Comparison of ENCODE assay signal across 8 cellular contexts in the genomic region with DNA sequence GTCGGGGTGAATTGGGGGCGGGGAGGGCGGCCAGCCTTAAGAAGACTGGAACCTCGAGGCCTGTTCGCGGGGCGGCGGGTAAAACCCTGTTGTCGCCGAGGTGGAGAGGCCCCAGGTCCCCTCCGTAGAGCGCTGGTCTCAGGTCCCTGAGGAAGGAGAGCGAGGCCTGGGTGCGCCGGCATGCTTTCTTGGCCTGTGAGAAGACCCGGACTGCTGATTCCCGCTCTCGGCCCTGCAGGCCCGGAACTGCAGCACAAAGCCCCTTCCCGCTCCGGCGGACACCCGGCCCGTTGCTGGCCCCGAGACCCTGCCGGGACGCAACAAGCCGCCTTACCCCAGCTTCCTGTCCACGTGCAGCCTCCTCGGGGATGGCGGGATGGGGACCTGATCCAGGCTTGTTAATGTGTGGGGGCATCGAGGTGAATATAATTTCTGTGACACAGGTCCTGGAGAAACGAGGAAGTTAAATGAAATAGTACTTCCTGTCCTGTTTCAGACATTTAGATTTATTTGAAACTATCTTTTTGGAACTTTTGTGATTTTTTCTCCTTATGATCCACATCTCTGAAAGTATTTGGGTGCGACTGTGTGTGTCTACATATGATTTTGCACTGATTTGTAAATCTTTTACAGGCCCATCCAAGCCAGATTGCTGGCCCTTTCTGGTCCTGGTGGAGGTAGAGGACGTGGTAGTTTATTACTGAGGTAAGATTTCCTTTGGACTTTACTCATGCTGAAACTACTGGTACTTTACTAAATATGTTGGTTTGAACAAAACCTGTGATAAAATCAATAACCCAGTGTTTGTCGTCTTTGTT. TPM values are rescaled to one million over a fixed set of nuclear protein-coding genes. Genes with fewer than 3 reads are reported as not detected.
A peak's percentile ranks its signal among the peaks of the same experiment; 100 is the strongest.
DNase-seq lines count a peak whose midpoint lies in the region; ATAC-seq and TF ChIP-seq lines count a peak whose summit lies in the region.

No MANE protein-coding gene starts in this region.

- H3K27ac ChIP-seq in GM23338 (ENCODE audit: low read depth), result peak overlapping the region; percentile 82

- no peaks in the 10 kb centered on the region for H3K9me3 ChIP-seq in MG63

- H3K4me3 ChIP-seq in GM23338 (peak overlapping the region; percentile 69), MG63 (peak overlapping the region; percentile 91)

- no peak overlapping the region for H2AFZ ChIP-seq in GM23338

- peak overlapping the region; percentile 82 for H3K4me2 ChIP-seq in GM23338

- peaks cover 33% of the 10 kb centered on the region for H3F3A ChIP-seq in GM23338 (replicated peaks; ENCODE audit: low read depth)

- peaks cover 31% of the 10 kb centered on the region for H3K4me1 Mint-ChIP-seq in GM23338
- peaks cover 40% of the 10 kb centered on the region for H3K4me1 Mint-ChIP-seq in activated T-cell treated with anti-CD3 and anti-CD28 coated beads, Interleukin-2, amount 50 U/mL, for 4 hours (ENCODE audit: low read depth)

- H4K20me1 ChIP-seq in GM23338 (replicated peaks; ENCODE audit: insufficient read depth), result peaks cover 22% of the 10 kb centered on the region; the same call in 1 of the 2 replicates

- no peaks in the 10 kb centered on the region; the same call in 1 of the 3 replicates for H3K36me3 Mint-ChIP-seq in GM23338 (ENCODE audit: low read depth)
- H3K36me3 Mint-ChIP-seq in activated T-cell treated with anti-CD3 and anti-CD28 coated beads, Interleukin-2, amount 50 U/mL, for 4 hours (ENCODE audit: insufficient read depth), result peaks cover 33% of the 10 kb centered on the region

- intact Hi-C loops in Right ventricle myocardium superior (cut with DNase I), result no loop called here

- H3K4me1 ChIP-seq in GM23338 (ENCODE audit: insufficient read depth), result peaks cover 11% of the 10 kb centered on the region

- ATAC-seq in GM23338 (peak; percentile 15), Right ventricle myocardium superior (ENCODE audit: poor library complexity) (peak; percentile 26)
- ATAC-seq in activated T-cell treated with anti-CD3 and anti-CD28 coated beads, Interleukin-2, amount 50 U/mL, for 4 hours, result peak; percentile 8 to 11

- H3K79me2 ChIP-seq in GM23338 (replicated peaks; ENCODE audit: insufficient read depth), result peaks cover 52% of the 10 kb centered on the region

- TF ChIP-seq CTCF in GM23338 (conservative IDR thresholded peaks at IDR 0.05; ENCODE audit: low read depth in 2 of 2), result no peak

- peak overlapping the region; percentile 100 for H3K27ac Mint-ChIP-seq in GM23338

- H3K36me3 ChIP-seq in GM23338 (ENCODE audit: insufficient read depth), result peaks cover 48% of the 10 kb centered on the region
- peaks cover 52% of the 10 kb centered on the region for H3K36me3 ChIP-seq in MG63

- peak; percentile 17 to 44 for DNase-seq in NCI-H2081 (lab: John Stamatoyannopoulos, UW)
- DNase-seq in NCI-H2081 treated with DMSO at 0.1 percent for 48 hours (lab: John Stamatoyannopoulos, UW), result no peak
- peak; percentile 60 for DNase-seq in GM23338 (ENCODE audit: low spot score)
- peak; percentile 39 for DNase-seq in MG63
- DNase-seq in activated T-cell treated with anti-CD3 and anti-CD28 coated beads, Interleukin-2, amount 50 U/mL, for 4 hours, result no peak
- DNase-seq in Right ventricle myocardium superior, result no peak
- DNase-seq in pons (ENCODE audit: low spot score), result peak; percentile 19
- DNase-seq in NCI-H2196 treated with DMSO at 0.1 percent for 48 hours (lab: John Stamatoyannopoulos, UW; ENCODE audit: unreplicated experiment), result no peak

- H3K9me2 ChIP-seq in GM23338 (ENCODE audit: insufficient read depth), result no peaks in the 10 kb centered on the region

- peak overlapping the region; percentile 99 for H3K4me3 Mint-ChIP-seq in GM23338
- H3K4me3 Mint-ChIP-seq in activated T-cell treated with anti-CD3 and anti-CD28 coated beads, Interleukin-2, amount 50 U/mL, for 4 hours, result peak overlapping the region; percentile 92

- H3K9me3 Mint-ChIP-seq in GM23338, result no peaks in the 10 kb centered on the region; the same call in 2 of the 3 replicates
- H3K9me3 Mint-ChIP-seq in activated T-cell treated with anti-CD3 and anti-CD28 coated beads, Interleukin-2, amount 50 U/mL, for 4 hours, result no peaks in the 10 kb centered on the region

- peaks cover 17% of the 10 kb centered on the region for H3K27me3 Mint-ChIP-seq in GM23338 (ENCODE audit: insufficient read depth, low read depth, poor library complexity)
- H3K27me3 Mint-ChIP-seq in activated T-cell treated with anti-CD3 and anti-CD28 coated beads, Interleukin-2, amount 50 U/mL, for 4 hours (ENCODE audit: low read depth), result no peaks in the 10 kb centered on the region

- H3K27me3 ChIP-seq in GM23338 (ENCODE audit: insufficient read depth), result no peaks in the 10 kb centered on the region
- H3K27me3 ChIP-seq in MG63, result no peaks in the 10 kb centered on the region

TF ChIP-seq in GM23338, 12 proteins besides CTCF, POLR2A, EP300 and RAD21 (continues in another document):
- TF ChIP-seq EZH2 (IDR thresholded peaks at IDR 0.05; ENCODE audit: low read depth, unreplicated experiment), result no peak

RNA-seq across cellular contexts. Expression of a gene that starts 0.6 kb away (rescaled TPM):
- total RNA-seq in GM23338 (2014; rRNA removed; shearing (Covaris generic)), result 60.0 and 69.8 TPM in 2 replicates
- 275 and 325 TPM in 2 replicates for polyA plus RNA-seq in GM23338 (2016; fragmentation: Nextera tagmentation; extraction: Ambion mirVana)
- 8.2 and 22.9 TPM in 2 replicates for total RNA-seq in MG63 (2014; rRNA removed; shearing (Covaris generic); ENCODE audit: low replicate concordance)
- total RNA-seq in activated T-cell treated with anti-CD3 and anti-CD28 coated beads, Interleukin-2, amount 50 U/mL, for 4 hours, result 100 to 1,000 TPM in 2 of 3 donors, 10 to 100 TPM in 1; 99.2 to 107 (median 106) TPM
- 20.5 TPM for total RNA-seq in Right ventricle myocardium superior

RNA-seq across cellular contexts. Expression of a gene that starts 5.5 kb away (rescaled TPM):
- total RNA-seq in GM23338 (2014; rRNA removed; shearing (Covaris generic)), result 20.2 and 27.7 TPM in 2 replicates
- 14.8 and 17.2 TPM in 2 replicates for polyA plus RNA-seq in GM23338 (2016; fragmentation: Nextera tagmentation; extraction: Ambion mirVana)
- 6.4 and 8.9 TPM in 2 replicates for total RNA-seq in MG63 (2014; rRNA removed; shearing (Covaris generic); ENCODE audit: low replicate concordance)
- 10 to 100 TPM; 18.7 to 22.9 (median 22.6) TPM for total RNA-seq in activated T-cell treated with anti-CD3 and anti-CD28 coated beads, Interleukin-2, amount 50 U/mL, for 4 hours
- total RNA-seq in Right ventricle myocardium superior, result 21.9 TPM

RNA-seq across cellular contexts. Expression of a gene that starts 58.1 kb away (rescaled TPM):
- total RNA-seq in GM23338 (2014; rRNA removed; shearing (Covaris generic)), result 8.5 and 10.9 TPM in 2 replicates
- 8.6 and 9.5 TPM in 2 replicates for polyA plus RNA-seq in GM23338 (2016; fragmentation: Nextera tagmentation; extraction: Ambion mirVana)
- 6.3 and 8.6 TPM in 2 replicates for total RNA-seq in MG63 (2014; rRNA removed; shearing (Covaris generic); ENCODE audit: low replicate concordance)
- total RNA-seq in activated T-cell treated with anti-CD3 and anti-CD28 coated beads, Interleukin-2, amount 50 U/mL, for 4 hours, result 10 to 100 TPM; 14.7 to 19.7 (median 14.8) TPM
- 28.6 TPM for total RNA-seq in Right ventricle myocardium superior

Comparison
In these comparisons a context has a peak if more than half of its experiments do, and no peak if none do; other contexts are left out.
1. DNase-seq: peak in NCI-H2081 (2 of 2), GM23338 (single experiment), MG63 (single experiment) and pons (single experiment); none in NCI-H2081 treated with DMSO at 0.1 percent for 48 hours (single experiment), activated T-cell treated with anti-CD3 and anti-CD28 coated beads, Interleukin-2, amount 50 U/mL, for 4 hours (single experiment), Right ventricle myocardium superior (single experiment) and NCI-H2196 treated with DMSO at 0.1 percent for 48 hours (single experiment).
2. Peak in every context shown above with its lines, with median percentiles within 50 percentile points of each other: ATAC-seq.